In genomic region chr20:59831901-59832240, GRCh38 we compare ENCODE assay signal across 20 cellular contexts.
DNase-seq lines count a peak whose midpoint lies in the region; ATAC-seq and TF ChIP-seq lines count a peak whose summit lies in the region.
"Had no signal": no experiment of that assay in that cellular context is flagged by ENCODE, and none has a peak within 500 bp of the region (broad histone marks: within the 10 kb centered on the region; RNA-seq: fewer than 3 reads in every experiment).

No MANE protein-coding gene starts in this region.

- DNase-seq in DMS53 (lab: John Stamatoyannopoulos, UW) (peak; percentile 80), PC-3 (no peak), left ventricle myocardium inferior (peak; percentile 25), sciatic nerve (ENCODE audit: low spot score) (no peak), EL (no peak), tibial artery (no peak)
- no peak for DNase-seq in activated T-cell treated with anti-CD3 and anti-CD28 coated beads, Interleukin-2, amount 50 U/mL, for 1 hour
- DNase-seq: activated CD4-positive, alpha-beta T cell treated with anti-CD3 and anti-CD28 coated beads for 4 hours; activated T-cell treated with anti-CD3 and anti-CD28 coated beads, Interleukin-2, amount 50 U/mL, for 72 hours; CD4-positive, alpha-beta memory T cell; dermis blood vessel endothelial cell; foreskin fibroblast; GF-D8; hippocampal formation; MV-4-11; naive B cell; NCI-H1694; SHP77 treated with DMSO at 0.1 percent for 48 hours; T-helper 1 cell had no signal

- H3K4me2 ChIP-seq in PC-3 (ENCODE audit: low read length): peak overlapping the region; percentile 69

- H2AFZ ChIP-seq in PC-3 (ENCODE audit: low read length): no peak overlapping the region

- CTCF ChIA-PET in PC-3 (lab: Charles Lee): no interaction called here

- H3K27ac ChIP-seq in PC-3 (ENCODE audit: low read length) (peak overlapping the region; percentile 83), left ventricle myocardium inferior (replicated peaks) (no peak overlapping the region), tibial artery (no peak overlapping the region)

- H3K27me3 ChIP-seq in PC-3 (ENCODE audit: low read length) (no peaks in the 10 kb centered on the region), left ventricle myocardium inferior (ENCODE audit: low read depth) (peaks cover 13% of the 10 kb centered on the region), tibial artery (peaks cover 0 to 8% of the 10 kb centered on the region in 2 donors)

- H3K4me3 ChIP-seq in PC-3 (ENCODE audit: low read length): no peak overlapping the region
- no peak overlapping the region for H3K4me3 ChIP-seq in left ventricle myocardium inferior
- H3K4me3 ChIP-seq in tibial artery: no peak overlapping the region

- POLR2A ChIA-PET in PC-3 (lab: Charles Lee; ENCODE audit: unreplicated experiment): interaction anchor here (0.5 kb wide), 1 partner anchor 20 kb away, joined by 3 read pairs; no protein-coding TSS in a partner anchor

- H3K9me3 ChIP-seq in PC-3 (ENCODE audit: low read length) (no peaks in the 10 kb centered on the region), left ventricle myocardium inferior (replicated peaks) (no peaks in the 10 kb centered on the region), tibial artery (no peaks in the 10 kb centered on the region)

- no peaks in the 10 kb centered on the region for H3K9me2 ChIP-seq in PC-3 (replicated peaks; ENCODE audit: low read length)

- no peak overlapping the region; the same call in 1 of the 2 replicates for H3K9ac ChIP-seq in PC-3 (ENCODE audit: low read length)

- H3K4me1 ChIP-seq in PC-3 (ENCODE audit: insufficient read depth, low read length) (peaks cover 53% of the 10 kb centered on the region), left ventricle myocardium inferior (peaks cover 54% of the 10 kb centered on the region), tibial artery (peaks cover 0 to 19% (median 14%) of the 10 kb centered on the region in 4 donors)

- H3K79me2 ChIP-seq in PC-3 (ENCODE audit: low read length): peaks cover 8% of the 10 kb centered on the region

- H3F3A ChIP-seq in PC-3 (ENCODE audit: low read length, unreplicated experiment): no peaks in the 10 kb centered on the region

- ATAC-seq in PC-3 (no peak), sciatic nerve (peak; percentile 79), HG02798 (IDR thresholded peaks at IDR 0.05; ENCODE audit: poor library complexity, unreplicated experiment) (no peak)
- ATAC-seq: activated T-cell treated with anti-CD3 and anti-CD28 coated beads, Interleukin-2, amount 50 U/mL, for 72 hours had no signal

- intact Hi-C loops in PC-3 (cut with micrococcal nuclease): loop anchor here (1.0 kb wide), 2 partner anchors 13 to 35 kb away; no protein-coding TSS in a partner anchor
- intact Hi-C loops in left ventricle myocardium inferior (cut with micrococcal nuclease): no loop called here
- intact Hi-C loops in sciatic nerve (cut with DNase I): no loop called here
- intact Hi-C loops in tibial artery (cut with DNase I; ENCODE audit: low total_unique reads): no loop called here

- H3K36me3 ChIP-seq in PC-3 (ENCODE audit: low read depth, low read length) (no peaks in the 10 kb centered on the region), left ventricle myocardium inferior (no peaks in the 10 kb centered on the region), tibial artery (no peaks in the 10 kb centered on the region)

- TF ChIP-seq CTCF in PC-3 (conservative IDR thresholded peaks at IDR 0.05; ENCODE audit: low read depth, low read length): no peak
- no peak for TF ChIP-seq CTCF in left ventricle myocardium inferior (IDR thresholded peaks at IDR 0.05; ENCODE audit: borderline replicate concordance)
- no peak for TF ChIP-seq CTCF in tibial artery (IDR thresholded peaks at IDR 0.05)

- no peaks in the 10 kb centered on the region for H4K20me1 ChIP-seq in PC-3 (ENCODE audit: low read length)

- no TSS peak for BruUV-seq in PC-3 (replicated peaks; lab: Mats Ljungman, UMichigan)

Comparison
In these comparisons a context has a peak if more than half of its experiments do, and no peak if none do; other contexts are left out.
1. DNase-seq: peak in DMS53 (single experiment) and left ventricle myocardium inferior (single experiment); none in PC-3 (single experiment), sciatic nerve (single experiment), EL (single experiment), activated T-cell treated with anti-CD3 and anti-CD28 coated beads, Interleukin-2, amount 50 U/mL, for 1 hour (single experiment) and tibial artery (0 of 2).